ENCODE assay signal across 14 cellular contexts in genomic region chr16:22220714-22221113, GRCh38. TPM values are rescaled to one million over a fixed set of nuclear protein-coding genes. Genes with fewer than 3 reads are reported as not detected.
A peak's percentile ranks its signal among the peaks of the same experiment; 100 is the strongest.
DNase-seq lines count a peak whose midpoint lies in the region; ATAC-seq and TF ChIP-seq lines count a peak whose summit lies in the region.
"Had no signal": no experiment of that assay in that cellular context is flagged by ENCODE, and none has a peak within 500 bp of the region (broad histone marks: within the 10 kb centered on the region; RNA-seq: fewer than 3 reads in every experiment).

No MANE protein-coding gene starts in this region.

- H3K9me3 Mint-ChIP-seq in stimulated activated naive CD8-positive, alpha-beta T cell treated with anti-CD3 and anti-CD28 coated beads, Interleukin-15, amount 100 ng/mL, for 72 hours, result no peaks in the 10 kb centered on the region

- H4K91ac ChIP-seq in trophoblast cell (ENCODE audit: low read depth, low read length), result no peak overlapping the region

- no peak overlapping the region for H3K23ac ChIP-seq in trophoblast cell (ENCODE audit: low read length)

- H3K27me3 Mint-ChIP-seq in stimulated activated naive CD8-positive, alpha-beta T cell treated with anti-CD3 and anti-CD28 coated beads, Interleukin-15, amount 100 ng/mL, for 72 hours, result no peaks in the 10 kb centered on the region

- no peak overlapping the region for H3K4me3 Mint-ChIP-seq in stimulated activated naive CD8-positive, alpha-beta T cell treated with anti-CD3 and anti-CD28 coated beads, Interleukin-15, amount 100 ng/mL, for 72 hours

- peak overlapping the region; percentile 25 to 75 (median 65) for H3K27ac ChIP-seq in right lobe of liver
- no peak overlapping the region for H3K27ac ChIP-seq in trophoblast cell (ENCODE audit: low read depth, low read length)
- H3K27ac ChIP-seq: body of pancreas had no signal

- H3K4me1 ChIP-seq in right lobe of liver (peaks cover 0 to 16% (median 3%) of the 10 kb centered on the region in 4 donors), trophoblast cell (ENCODE audit: control insufficient read depth in 1 of 2, insufficient read depth in 2 of 2, low read length in 2 of 2) (no peaks in the 10 kb centered on the region)

- H2AK5ac ChIP-seq in trophoblast cell (ENCODE audit: low read length), result no peak overlapping the region

- H3K9me3 ChIP-seq in right lobe of liver, result no peaks in the 10 kb centered on the region
- peaks cover 1% of the 10 kb centered on the region for H3K9me3 ChIP-seq in trophoblast cell (ENCODE audit: insufficient read depth, low read depth, low read length)
- H3K9me3 ChIP-seq: body of pancreas had no signal

- H4K12ac ChIP-seq in trophoblast cell (ENCODE audit: low read depth, low read length), result no peak overlapping the region

- peak; percentile 97 to 98 (median 98) for ATAC-seq in right lobe of liver
- ATAC-seq in stimulated activated naive CD8-positive, alpha-beta T cell treated with anti-CD3 and anti-CD28 coated beads, Interleukin-15, amount 100 ng/mL, for 72 hours, result no peak
- ATAC-seq in GM19328 (IDR thresholded peaks at IDR 0.05; ENCODE audit: unreplicated experiment), result no peak
- no peak for ATAC-seq in GM21529 (IDR thresholded peaks at IDR 0.05; ENCODE audit: unreplicated experiment)
- ATAC-seq: body of pancreas had no signal

- no peaks in the 10 kb centered on the region for H3K79me1 ChIP-seq in trophoblast cell (ENCODE audit: low read length)

- H2BK5ac ChIP-seq in trophoblast cell (ENCODE audit: low read depth, low read length, poor library complexity), result no peak overlapping the region

- no peak overlapping the region for H3K4ac ChIP-seq in trophoblast cell (ENCODE audit: low read depth, low read length)

- DNase-seq in LHCN-M2 (ENCODE audit: low read depth) (peak; percentile 88), cerebellar nuclear complex (lab: John Stamatoyannopoulos, UW) (peak; percentile 40 to 41), right lobe of liver (peak; percentile 89 to 96 (median 95)), trophoblast cell (no peak), SW480 (ENCODE audit: low spot score) (no peak)
- no peak for DNase-seq in stimulated activated naive CD8-positive, alpha-beta T cell treated with anti-CD3 and anti-CD28 coated beads, Interleukin-15, amount 100 ng/mL, for 72 hours
- DNase-seq: NCI-H1105 treated with DMSO at 0.1 percent for 48 hours; NK-92 treated with Interleukin-12 subunit alpha and Interleukin-12 subunit beta, amount 100 ng/mL, for 24 hours; stimulated activated naive CD4-positive, alpha-beta T cell; T-helper 2 cell had no signal

- H3K9ac ChIP-seq in trophoblast cell (ENCODE audit: low read length), result no peak overlapping the region

- TF ChIP-seq POLR2A in right lobe of liver (IDR thresholded peaks at IDR 0.05), result no peak

- H3K4me1 Mint-ChIP-seq in stimulated activated naive CD8-positive, alpha-beta T cell treated with anti-CD3 and anti-CD28 coated beads, Interleukin-15, amount 100 ng/mL, for 72 hours, result peaks cover 51% of the 10 kb centered on the region

- intact Hi-C loops in right lobe of liver (cut with DNase I), result no loop called here

- H3K4me3 ChIP-seq in right lobe of liver, result no peak overlapping the region
- H3K4me3 ChIP-seq in trophoblast cell (ENCODE audit: low read depth, low read length), result no peak overlapping the region
- H3K4me3 ChIP-seq: body of pancreas had no signal

- H2BK120ac ChIP-seq in trophoblast cell (ENCODE audit: insufficient read depth, low read length, poor library complexity), result no peak overlapping the region

- no peak overlapping the region for H2AFZ ChIP-seq in trophoblast cell (ENCODE audit: insufficient read depth, low read length, poor library complexity)

- H3K27ac Mint-ChIP-seq in stimulated activated naive CD8-positive, alpha-beta T cell treated with anti-CD3 and anti-CD28 coated beads, Interleukin-15, amount 100 ng/mL, for 72 hours, result peak overlapping the region; percentile 14 to 91

- no peaks in the 10 kb centered on the region for H3K27me3 ChIP-seq in right lobe of liver
- no peaks in the 10 kb centered on the region for H3K27me3 ChIP-seq in trophoblast cell (ENCODE audit: insufficient read depth, low read length)
- H3K27me3 ChIP-seq: body of pancreas had no signal

- H3K14ac ChIP-seq in trophoblast cell (ENCODE audit: low read length), result no peak overlapping the region

- no peak overlapping the region for H4K8ac ChIP-seq in trophoblast cell (ENCODE audit: low read depth, low read length)

- H3K79me2 ChIP-seq in trophoblast cell (ENCODE audit: control insufficient read depth, insufficient read depth, low read length, poor library complexity), result no peaks in the 10 kb centered on the region

- peak in 2 of 4 donors; percentile 11 to 16 for TF ChIP-seq CTCF in right lobe of liver (IDR thresholded peaks at IDR 0.05)

- H3K4me2 ChIP-seq in trophoblast cell (ENCODE audit: low read length), result no peak overlapping the region

- 37% methylated on average over 5 of the region's 9 CpGs for whole genome bisulfite sequencing in right lobe of liver (ENCODE audit: insufficient coverage, low coverage, low lambda C conversion rate, missing lambda C conversion rate)
- no CpG with 5 or more reads among the region's 9 CpGs for WGBS in trophoblast cell (ENCODE audit: extremely low coverage, insufficient coverage, insufficient read length)

- no peak overlapping the region for H2BK12ac ChIP-seq in trophoblast cell (ENCODE audit: low read length)

- no peak overlapping the region for H3K18ac ChIP-seq in trophoblast cell (ENCODE audit: low read length)

- no peaks in the 10 kb centered on the region for H3K36me3 ChIP-seq in right lobe of liver
- H3K36me3 ChIP-seq in trophoblast cell (ENCODE audit: control insufficient read depth in 1 of 2, insufficient read depth in 2 of 2, low read length in 2 of 2), result no peaks in the 10 kb centered on the region

RNA-seq across cellular contexts. Expression of gene EEF2K, which starts 14.6 kb away (rescaled TPM):
- total RNA-seq in LHCN-M2 (2014; rRNA removed), result 15.1 and 16.1 TPM in 2 replicates
- 5.6 TPM for polyA plus RNA-seq in LHCN-M2 (2012)
- 10 to 100 TPM in 5 of 6 experiments, 1 to 10 TPM in 1; 10.0 to 17.5 (median 11.5) TPM for total RNA-seq in right lobe of liver
- 6.4 and 6.7 TPM in 2 replicates for polyA plus RNA-seq in trophoblast cell (2013)

RNA-seq across cellular contexts. Expression of gene SDR42E2, which starts 58.4 kb away (rescaled TPM):
- total RNA-seq in LHCN-M2 (2014; rRNA removed), result not detected in 2 replicates
- 0.02 TPM for polyA plus RNA-seq in LHCN-M2 (2012)
- not detected for total RNA-seq in right lobe of liver
- polyA plus RNA-seq in trophoblast cell (2013), result 0.04 TPM in 1 of 2 replicates, not detected in the other
- total RNA-seq: mesenteric fat pad had no signal

Comparison
In these comparisons a context has a peak if more than half of its experiments do, and no peak if none do; other contexts are left out.
1. DNase-seq: peak in LHCN-M2 (single experiment), cerebellar nuclear complex (2 of 2) and right lobe of liver (3 of 3); none in stimulated activated naive CD8-positive, alpha-beta T cell treated with anti-CD3 and anti-CD28 coated beads, Interleukin-15, amount 100 ng/mL, for 72 hours (0 of 2), trophoblast cell (0 of 2) and SW480 (single experiment).
2. ATAC-seq: peak in right lobe of liver (4 of 4); none in stimulated activated naive CD8-positive, alpha-beta T cell treated with anti-CD3 and anti-CD28 coated beads, Interleukin-15, amount 100 ng/mL, for 72 hours (single experiment), GM19328 (single experiment) and GM21529 (single experiment).